Comparison of ENCODE assay signal across 1 cellular context in genomic region chr5:119267958-119268386, GRCh38.
TF ChIP-seq lines count a peak whose summit lies in the region.

No MANE protein-coding gene starts in this region.

TF ChIP-seq in K562, 482 proteins besides CTCF, POLR2A, EP300 and RAD21 (continued from another document and continues in another):
- TF ChIP-seq IRF1 (CRISPR knock-in tag; IDR thresholded peaks at IDR 0.05; ENCODE audit: borderline replicate concordance): no peak
- TF ChIP-seq TAL1 (IDR thresholded peaks at IDR 0.05): no peak
- TF ChIP-seq FOXP1 (CRISPR knock-in tag; IDR thresholded peaks at IDR 0.05): no peak
- TF ChIP-seq SPI1 (IDR thresholded peaks at IDR 0.05; ENCODE audit: borderline replicate concordance, low read depth, low read length): 0 out of 2 replicates have a peak, but pooled peaks have one; percentile 27
- no peak for TF ChIP-seq NUFIP1 (IDR thresholded peaks at IDR 0.05; ENCODE audit: partially characterized antibody)
- TF ChIP-seq HOXB6 (CRISPR knock-in tag; IDR thresholded peaks at IDR 0.05; ENCODE audit: borderline replicate concordance): no peak
- TF ChIP-seq FOXP4 (CRISPR knock-in tag; IDR thresholded peaks at IDR 0.05; ENCODE audit: borderline replicate concordance): no peak
- 0 out of 4 replicates have a peak, but pooled peaks of 1 of the 2 experiments have one; percentile 44 for TF ChIP-seq TEAD1 (CRISPR knock-in tag; IDR thresholded peaks at IDR 0.05)
- no peak for TF ChIP-seq ILK (tag; IDR thresholded peaks at IDR 0.05; ENCODE audit: borderline replicate concordance, low read depth)
- no peak for TF ChIP-seq ATF1 (CRISPR knock-in tag; IDR thresholded peaks at IDR 0.05)
- TF ChIP-seq ATF1 (tag; IDR thresholded peaks at IDR 0.05): peak; percentile 93
- no peak for TF ChIP-seq ZNF695 (CRISPR knock-in tag; IDR thresholded peaks at IDR 0.05)
- peak; percentile 92; the same call in 1 of the 2 replicates for TF ChIP-seq STAT6 (CRISPR knock-in tag; IDR thresholded peaks at IDR 0.05)
- TF ChIP-seq ZNF23 (CRISPR knock-in tag; IDR thresholded peaks at IDR 0.05): peak; percentile 33; the same call in 1 of the 2 replicates
- no peak for TF ChIP-seq ZNF512 (tag; IDR thresholded peaks at IDR 0.05)
- TF ChIP-seq ERF (CRISPR knock-in tag; IDR thresholded peaks at IDR 0.05): no peak
- TF ChIP-seq KDM5B (IDR thresholded peaks at IDR 0.05; ENCODE audit: insufficient replicate concordance, low read depth, low read length): no peak
- no peak for TF ChIP-seq MAX (CRISPR knock-in tag; IDR thresholded peaks at IDR 0.05)
- no peak for TF ChIP-seq ZNF766 (CRISPR knock-in tag; conservative IDR thresholded peaks at IDR 0.05)
- no peak for TF ChIP-seq BCL6 (CRISPR knock-in tag; IDR thresholded peaks at IDR 0.05)
- TF ChIP-seq ZNF134 (CRISPR knock-in tag; conservative IDR thresholded peaks at IDR 0.05): no peak
- no peak for TF ChIP-seq TBP (optimal IDR thresholded peaks at IDR 0.05; ENCODE audit: low read depth, low read length)
- TF ChIP-seq CUX1 (CRISPR knock-in tag; IDR thresholded peaks at IDR 0.05): no peak
- TF ChIP-seq MEF2A (IDR thresholded peaks at IDR 0.05; ENCODE audit: control insufficient read depth, low read depth, low read length): no peak
- no peak for TF ChIP-seq MAZ (CRISPR knock-in tag; conservative IDR thresholded peaks at IDR 0.05 in 1 of 2, IDR thresholded peaks at IDR 0.05 in 1 of 2)
- no peak for TF ChIP-seq CBFA2T3 (IDR thresholded peaks at IDR 0.05)
- no peak for TF ChIP-seq YBX1 (IDR thresholded peaks at IDR 0.05)
- no peak for TF ChIP-seq GABPB1 (CRISPR knock-in tag; IDR thresholded peaks at IDR 0.05)
- no peak for TF ChIP-seq RFX7 (CRISPR knock-in tag; IDR thresholded peaks at IDR 0.05)
- TF ChIP-seq SMARCA4 (IDR thresholded peaks at IDR 0.05): no peak
- no peak for TF ChIP-seq CHD4 (IDR thresholded peaks at IDR 0.05; ENCODE audit: insufficient read depth, insufficient replicate concordance, low read depth, low read length, poor library complexity, severe bottlenecking)
- TF ChIP-seq ZNF551 (CRISPR knock-in tag; IDR thresholded peaks at IDR 0.05): no peak
- TF ChIP-seq CBFB (CRISPR knock-in tag; IDR thresholded peaks at IDR 0.05): no peak
- TF ChIP-seq NRF1 (conservative IDR thresholded peaks at IDR 0.05 in 1 of 2, IDR thresholded peaks at IDR 0.05 in 1 of 2): no peak
- TF ChIP-seq PHTF2 (CRISPR knock-in tag; IDR thresholded peaks at IDR 0.05): no peak
- TF ChIP-seq THRB (CRISPR knock-in tag; conservative IDR thresholded peaks at IDR 0.05): no peak
- no peak for TF ChIP-seq SIN3B (IDR thresholded peaks at IDR 0.05; ENCODE audit: low read depth)
- TF ChIP-seq RREB1 (CRISPR knock-in tag; IDR thresholded peaks at IDR 0.05): no peak
- TF ChIP-seq NKRF (IDR thresholded peaks at IDR 0.05; ENCODE audit: borderline replicate concordance): no peak
